In the genomic region with DNA sequence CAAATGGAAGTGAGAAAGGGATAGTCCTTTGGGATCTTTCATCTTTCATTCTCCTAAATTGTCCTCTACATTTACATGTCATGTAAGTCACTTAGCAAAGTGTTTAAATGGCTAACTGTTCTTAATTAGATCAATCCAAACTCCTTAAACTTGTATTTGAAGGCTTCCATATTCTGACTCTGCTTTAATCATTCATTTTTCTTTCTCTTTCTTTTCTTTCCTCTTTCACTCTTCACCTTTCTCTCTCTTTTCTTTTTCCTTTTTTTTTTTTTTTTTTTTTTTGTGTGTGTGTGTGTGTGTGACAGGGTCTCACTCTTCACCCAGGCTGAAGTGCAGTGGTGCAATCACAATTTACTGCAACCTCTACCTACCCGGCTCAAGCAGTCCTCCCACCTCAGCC, we compare ENCODE assay signal across 35 cellular contexts.
"Had no signal": no experiment of that assay in that cellular context is flagged by ENCODE, and none has a peak within 500 bp of the region (broad histone marks: within the 10 kb centered on the region; RNA-seq: fewer than 3 reads in every experiment).

No MANE protein-coding gene starts in this region.

- H3K4me2 ChIP-seq: KMS-11 had no signal

- H3K9me3 ChIP-seq: MG63 had no signal

- DNase-seq: Karpas-422, Kasumi-1, MG63, MM.1S, MV-4-11, NCI-H1048, NCI-H1092, NCI-H1092 treated with DMSO at 0.1 percent for 48 hours, NCI-H1105, NCI-H1105 treated with DMSO at 0.1 percent for 48 hours, NCI-H1417, NCI-H1417 treated with DMSO at 0.1 percent for 48 hours, NCI-H1436, NCI-H1436 treated with DMSO at 0.1 percent for 48 hours, NCI-H146, NCI-H1694, NCI-H1694 treated with DMSO at 0.1 percent for 48 hours, NCI-H187, NCI-H187 treated with DMSO at 0.1 percent for 48 hours, NCI-H1930, NCI-H2029, NCI-H2029 treated with DMSO at 0.1 percent for 48 hours, NCI-H2081, NCI-H2081 treated with DMSO at 0.1 percent for 48 hours, NCI-H2107, NCI-H2171, NCI-H2171 treated with DMSO at 0.1 percent for 48 hours, NCI-H2227 treated with DMSO at 0.1 percent for 48 hours, NCI-H226, NCI-H345, NCI-H446, NCI-H446 treated with DMSO at 0.1 percent for 48 hours, NCI-H510A, NCI-H510A treated with DMSO at 0.1 percent for 48 hours had no signal

- H3K4me3 ChIP-seq: MG63 had no signal

- H3K36me3 ChIP-seq: MG63 had no signal

- H3K27ac ChIP-seq: KMS-11 had no signal

- H3K9ac ChIP-seq: KMS-11 had no signal
